11 cellular contexts compared by ENCODE assay signal in genomic region chr4:150518559-150518958, GRCh38.
A peak's percentile ranks its signal among the peaks of the same experiment; 100 is the strongest.
DNase-seq lines count a peak whose midpoint lies in the region; ATAC-seq, FAIRE-seq and TF ChIP-seq lines count a peak whose summit lies in the region.
"Had no signal": no experiment of that assay in that cellular context is flagged by ENCODE, and none has a peak within 500 bp of the region (broad histone marks: within the 10 kb centered on the region; RNA-seq: fewer than 3 reads in every experiment).

No MANE protein-coding gene starts in this region.

- no peak overlapping the region for H2AFZ ChIP-seq in PC-3 (ENCODE audit: low read length)

- peak overlapping the region; percentile 51 for H3K4me2 ChIP-seq in PC-3 (ENCODE audit: low read length)

- TF ChIP-seq CTCF in PC-3 (conservative IDR thresholded peaks at IDR 0.05; ENCODE audit: low read depth, low read length) = no peak
- no peak for TF ChIP-seq CTCF in epithelial cell of esophagus (IDR thresholded peaks at IDR 0.05; ENCODE audit: insufficient read depth, low read depth, low read length, missing control alignments)

- peaks cover 13% of the 10 kb centered on the region for H3K36me3 Mint-ChIP-seq in activated CD4-positive, alpha-beta T cell treated with anti-CD3 and anti-CD28 coated beads for 36 hours (ENCODE audit: low read depth)
- peaks cover 4 to 38% (median 11%) of the 10 kb centered on the region in 5 donors for H3K36me3 Mint-ChIP-seq in naive thymus-derived CD4-positive, alpha-beta T cell

- H3K4me3 ChIP-seq in PC-3 (ENCODE audit: low read length) = no peak overlapping the region
- no peak overlapping the region for H3K4me3 ChIP-seq in epithelial cell of esophagus (ENCODE audit: low read length)
- H3K4me3 ChIP-seq in small intestine (ENCODE audit: low read depth in 1 of 2, low read length in 2 of 2) = no peak overlapping the region
- H3K4me3 ChIP-seq in naive thymus-derived CD4-positive, alpha-beta T cell (ENCODE audit: low read length) = no peak overlapping the region

- H3K4me1 ChIP-seq in PC-3 (ENCODE audit: insufficient read depth, low read length) (peaks cover 23% of the 10 kb centered on the region), small intestine (ENCODE audit: control insufficient read depth in 2 of 2, insufficient read depth in 1 of 2, low read depth in 1 of 2, low read length in 1 of 2) (no peaks in the 10 kb centered on the region)
- no peaks in the 10 kb centered on the region for H3K4me1 ChIP-seq in naive thymus-derived CD4-positive, alpha-beta T cell (ENCODE audit: control insufficient read depth in 2 of 2, insufficient read depth in 2 of 2, low read length in 2 of 2)

- CTCF ChIA-PET in activated CD4-positive, alpha-beta T cell treated with anti-CD3 and anti-CD28 coated beads for 36 hours (lab: Charles Lee) = no interaction called here
- CTCF ChIA-PET in PC-3 (lab: Charles Lee) = no interaction called here
- CTCF ChIA-PET in naive thymus-derived CD4-positive, alpha-beta T cell (lab: Charles Lee) = no interaction called here

- H3F3A ChIP-seq in PC-3 (ENCODE audit: low read length, unreplicated experiment) = no peaks in the 10 kb centered on the region

- H3K27me3 Mint-ChIP-seq in activated CD4-positive, alpha-beta T cell treated with anti-CD3 and anti-CD28 coated beads for 36 hours = no peaks in the 10 kb centered on the region
- no peaks in the 10 kb centered on the region for H3K27me3 Mint-ChIP-seq in naive thymus-derived CD4-positive, alpha-beta T cell

- WGBS in small intestine, 3 donors = 82 to 90% (median 85%) methylated on average over 3 of the region's 3 CpGs

- no peak for DNase-seq in activated CD4-positive, alpha-beta T cell treated with anti-CD3 and anti-CD28 coated beads for 36 hours
- no peak for DNase-seq in activated CD4-positive, alpha-beta T cell treated with anti-CD3 and anti-CD28 coated beads for 1 hour
- DNase-seq in PC-3 = peak; percentile 74
- peak; percentile 78 for DNase-seq in epithelial cell of esophagus (ENCODE audit: low read depth)
- DNase-seq in small intestine = peak; percentile 9
- DNase-seq in naive thymus-derived CD4-positive, alpha-beta T cell = no peak
- no peak for DNase-seq in NCI-H1092 (lab: John Stamatoyannopoulos, UW)
- no peak for DNase-seq in NAMALWA (ENCODE audit: low spot score)
- DNase-seq: GDM1; stimulated activated CD4-positive, alpha-beta T cell treated with anti-CD3 and anti-CD28 coated beads, Interleukin-4, amount 100 ng/mL, for 1 hour had no signal

- H3K9me2 ChIP-seq in PC-3 (replicated peaks; ENCODE audit: low read length) = no peaks in the 10 kb centered on the region

- H3K9me3 ChIP-seq in PC-3 (ENCODE audit: low read length) = no peaks in the 10 kb centered on the region
- no peaks in the 10 kb centered on the region for H3K9me3 ChIP-seq in small intestine (ENCODE audit: control insufficient read depth, low read depth)
- H3K9me3 ChIP-seq in naive thymus-derived CD4-positive, alpha-beta T cell (ENCODE audit: control insufficient read depth in 2 of 3, low read length in 3 of 3) = no peaks in the 10 kb centered on the region

- H3K9ac ChIP-seq in PC-3 (ENCODE audit: low read length) = no peak overlapping the region

- peak overlapping the region; percentile 52 for H3K27ac Mint-ChIP-seq in activated CD4-positive, alpha-beta T cell treated with anti-CD3 and anti-CD28 coated beads for 36 hours
- H3K27ac Mint-ChIP-seq in naive thymus-derived CD4-positive, alpha-beta T cell = peak overlapping the region in 2 of 9 donors; percentile 52 to 83

- no peak for FAIRE-seq in small intestine (lab: Jason Lieb, UNC)
- FAIRE-seq: HepG2 had no signal

- H3K27me3 ChIP-seq in PC-3 (ENCODE audit: low read length) (no peaks in the 10 kb centered on the region), small intestine (ENCODE audit: control insufficient read depth in 2 of 2, insufficient read depth in 2 of 2, low read length in 2 of 2) (no peaks in the 10 kb centered on the region)
- H3K27me3 ChIP-seq in naive thymus-derived CD4-positive, alpha-beta T cell (ENCODE audit: control insufficient read depth in 2 of 2, insufficient read depth in 2 of 2, low read length in 2 of 2) = no peaks in the 10 kb centered on the region

- H3K79me2 ChIP-seq in PC-3 (ENCODE audit: low read length) = no peaks in the 10 kb centered on the region

- POLR2A ChIA-PET in activated CD4-positive, alpha-beta T cell treated with anti-CD3 and anti-CD28 coated beads for 36 hours (lab: Charles Lee) = no interaction called here
- POLR2A ChIA-PET in PC-3 (lab: Charles Lee; ENCODE audit: unreplicated experiment) = no interaction called here
- POLR2A ChIA-PET in naive thymus-derived CD4-positive, alpha-beta T cell (lab: Charles Lee) = no interaction called here

- no peaks in the 10 kb centered on the region for H4K20me1 ChIP-seq in PC-3 (ENCODE audit: low read length)

- H3K36me3 ChIP-seq in PC-3 (ENCODE audit: low read depth, low read length) (no peaks in the 10 kb centered on the region), small intestine (ENCODE audit: control insufficient read depth in 2 of 2, insufficient read depth in 2 of 2, low read length in 2 of 2) (no peaks in the 10 kb centered on the region)
- no peaks in the 10 kb centered on the region for H3K36me3 ChIP-seq in naive thymus-derived CD4-positive, alpha-beta T cell (ENCODE audit: control insufficient read depth in 2 of 3, insufficient read depth in 3 of 3, low read length in 3 of 3)

- no peak overlapping the region for H3K4me3 Mint-ChIP-seq in activated CD4-positive, alpha-beta T cell treated with anti-CD3 and anti-CD28 coated beads for 36 hours
- peak overlapping the region in 1 of 10 donors; percentile 18 for H3K4me3 Mint-ChIP-seq in naive thymus-derived CD4-positive, alpha-beta T cell

- no peaks in the 10 kb centered on the region for H3K9me3 Mint-ChIP-seq in activated CD4-positive, alpha-beta T cell treated with anti-CD3 and anti-CD28 coated beads for 36 hours (ENCODE audit: low read depth)
- no peaks in the 10 kb centered on the region for H3K9me3 Mint-ChIP-seq in naive thymus-derived CD4-positive, alpha-beta T cell

- peak overlapping the region; percentile 35 for H3K27ac ChIP-seq in PC-3 (ENCODE audit: low read length)
- no peak overlapping the region for H3K27ac ChIP-seq in small intestine (ENCODE audit: low read depth in 1 of 2, low read length in 1 of 2)
- no peak overlapping the region for H3K27ac ChIP-seq in naive thymus-derived CD4-positive, alpha-beta T cell (ENCODE audit: low read depth, low read length)

- intact Hi-C loops in activated CD4-positive, alpha-beta T cell treated with anti-CD3 and anti-CD28 coated beads for 36 hours (cut with DNase I, micrococcal nuclease) = loop anchor here in 1 of 2 experiments (2.0 kb wide), 1 partner anchor 510 kb away; no protein-coding TSS in a partner anchor
- intact Hi-C loops in PC-3 (cut with micrococcal nuclease) = no loop called here
- intact Hi-C loops in naive thymus-derived CD4-positive, alpha-beta T cell (cut with micrococcal nuclease) = no loop called here

- H3K4me1 Mint-ChIP-seq in activated CD4-positive, alpha-beta T cell treated with anti-CD3 and anti-CD28 coated beads for 36 hours = peaks cover 15% of the 10 kb centered on the region
- peaks cover 0 to 10% (median 3%) of the 10 kb centered on the region in 7 donors for H3K4me1 Mint-ChIP-seq in naive thymus-derived CD4-positive, alpha-beta T cell

- peak; percentile 98 for ATAC-seq in activated CD4-positive, alpha-beta T cell treated with anti-CD3 and anti-CD28 coated beads for 36 hours
- peak; percentile 96 for ATAC-seq in PC-3
- ATAC-seq in naive thymus-derived CD4-positive, alpha-beta T cell = no peak
- ATAC-seq: HepG2 had no signal

- BruUV-seq in PC-3 (replicated peaks; lab: Mats Ljungman, UMichigan) = no TSS peak

Comparison
In these comparisons a context has a peak if more than half of its experiments do, and no peak if none do; other contexts are left out.
1. DNase-seq: peak in PC-3 (single experiment), epithelial cell of esophagus (single experiment) and small intestine (single experiment); none in activated CD4-positive, alpha-beta T cell treated with anti-CD3 and anti-CD28 coated beads for 36 hours (single experiment), activated CD4-positive, alpha-beta T cell treated with anti-CD3 and anti-CD28 coated beads for 1 hour (single experiment), naive thymus-derived CD4-positive, alpha-beta T cell (0 of 9), NCI-H1092 (single experiment) and NAMALWA (single experiment).